21 cellular contexts compared by ENCODE assay signal in genomic region chr4:149120331-149121014, GRCh38.
DNase-seq lines count a peak whose midpoint lies in the region; ATAC-seq and TF ChIP-seq lines count a peak whose summit lies in the region.
"Had no signal": no experiment of that assay in that cellular context is flagged by ENCODE, and none has a peak within 500 bp of the region (broad histone marks: within the 10 kb centered on the region; RNA-seq: fewer than 3 reads in every experiment).

No MANE protein-coding gene starts in this region.

- no peak for TF ChIP-seq POLR2A in breast epithelium (IDR thresholded peaks at IDR 0.05)

- H3K4me3 ChIP-seq in breast epithelium = no peak overlapping the region
- H3K4me3 ChIP-seq in BE2C (ENCODE audit: low read depth, low read length) = no peak overlapping the region
- H3K4me3 ChIP-seq: MG63, pancreas had no signal

- H3K27ac ChIP-seq in breast epithelium = no peak overlapping the region
- H3K27ac ChIP-seq: pancreas had no signal

- no peak for ATAC-seq in activated T-cell treated with anti-CD3 and anti-CD28 coated beads, Interleukin-2, amount 50 U/mL, for 72 hours (replicated peaks in 1 of 2)
- ATAC-seq: left cardiac atrium; natural killer cell treated with Interleukin-12 subunit alpha and Interleukin-12 subunit beta and Interleukin-15 and Interleukin-18, amount 100 ng/mL, for 72 hours; pancreas had no signal

- no peaks in the 10 kb centered on the region for H3K4me1 Mint-ChIP-seq in activated T-cell treated with anti-CD3 and anti-CD28 coated beads, Interleukin-2, amount 50 U/mL, for 72 hours (ENCODE audit: low read depth)
- H3K4me1 Mint-ChIP-seq: activated naive CD8-positive, alpha-beta T cell treated with anti-CD3 and anti-CD28 coated beads, Interleukin-2, amount 10 ng/mL, durations not matched to agents 7 days and 5 days had no signal

- TF ChIP-seq CTCF in breast epithelium (IDR thresholded peaks at IDR 0.05) (no peak), BE2C (IDR thresholded peaks at IDR 0.05; ENCODE audit: low read depth, low read length) (no peak)

- no peaks in the 10 kb centered on the region for H3K9me3 ChIP-seq in breast epithelium
- no peaks in the 10 kb centered on the region for H3K9me3 ChIP-seq in BE2C
- H3K9me3 ChIP-seq: MG63, pancreas had no signal

- no peaks in the 10 kb centered on the region for H3K27me3 Mint-ChIP-seq in activated T-cell treated with anti-CD3 and anti-CD28 coated beads, Interleukin-2, amount 50 U/mL, for 72 hours (ENCODE audit: low read depth)
- H3K27me3 Mint-ChIP-seq: activated naive CD8-positive, alpha-beta T cell treated with anti-CD3 and anti-CD28 coated beads, Interleukin-2, amount 10 ng/mL, durations not matched to agents 7 days and 5 days; dendritic cell treated with granulocyte-macrophage colony-stimulating factor and Interleukin-4, amounts not matched to agents 40 ng/mL and 50 ng/mL, for 4 days; natural killer cell treated with Interleukin-12 subunit alpha and Interleukin-12 subunit beta and Interleukin-15 and Interleukin-18, amount 100 ng/mL, for 72 hours had no signal

- no peaks in the 10 kb centered on the region for H3K9me3 Mint-ChIP-seq in activated T-cell treated with anti-CD3 and anti-CD28 coated beads, Interleukin-2, amount 50 U/mL, for 72 hours
- H3K9me3 Mint-ChIP-seq: activated naive CD8-positive, alpha-beta T cell treated with anti-CD3 and anti-CD28 coated beads, Interleukin-2, amount 10 ng/mL, durations not matched to agents 7 days and 5 days; dendritic cell treated with granulocyte-macrophage colony-stimulating factor and Interleukin-4, amounts not matched to agents 40 ng/mL and 50 ng/mL, for 4 days; T-helper 1 cell treated with Interleukin-12 subunit alpha and Interleukin-12 subunit beta and Interleukin-4 antibody, amounts not matched to agents 30 μg/mL and 1 μg/mL, for 36 hours had no signal

- H3K36me3 Mint-ChIP-seq in activated T-cell treated with anti-CD3 and anti-CD28 coated beads, Interleukin-2, amount 50 U/mL, for 72 hours (ENCODE audit: insufficient read depth in 2 of 2) = no peaks in the 10 kb centered on the region
- H3K36me3 Mint-ChIP-seq: activated naive CD8-positive, alpha-beta T cell treated with anti-CD3 and anti-CD28 coated beads, Interleukin-2, amount 10 ng/mL, durations not matched to agents 7 days and 5 days; natural killer cell treated with Interleukin-12 subunit alpha and Interleukin-12 subunit beta and Interleukin-15 and Interleukin-18, amount 100 ng/mL, for 72 hours had no signal

- H3K36me3 ChIP-seq in breast epithelium (no peaks in the 10 kb centered on the region), BE2C (no peaks in the 10 kb centered on the region)
- H3K36me3 ChIP-seq: MG63, pancreas had no signal

- intact Hi-C loops in breast epithelium (cut with DNase I; ENCODE audit: low total_unique reads) = no loop called here

- H3K27me3 ChIP-seq in breast epithelium (no peaks in the 10 kb centered on the region), BE2C (no peaks in the 10 kb centered on the region)
- H3K27me3 ChIP-seq: MG63, pancreas had no signal

- H3K27ac Mint-ChIP-seq in activated T-cell treated with anti-CD3 and anti-CD28 coated beads, Interleukin-2, amount 50 U/mL, for 72 hours = no peak overlapping the region
- H3K27ac Mint-ChIP-seq: activated naive CD8-positive, alpha-beta T cell treated with anti-CD3 and anti-CD28 coated beads, Interleukin-2, amount 10 ng/mL, durations not matched to agents 7 days and 5 days; dendritic cell treated with granulocyte-macrophage colony-stimulating factor and Interleukin-4, amounts not matched to agents 40 ng/mL and 50 ng/mL, for 4 days; natural killer cell treated with Interleukin-12 subunit alpha and Interleukin-12 subunit beta and Interleukin-15 and Interleukin-18, amount 100 ng/mL, for 72 hours; T-helper 1 cell treated with Interleukin-12 subunit alpha and Interleukin-12 subunit beta and Interleukin-4 antibody, amounts not matched to agents 30 μg/mL and 1 μg/mL, for 36 hours had no signal

- DNase-seq in AG08395 (ENCODE audit: low spot score) (peak; percentile 22), H4 (ENCODE audit: low spot score) (peak; percentile 4), brain pericyte (ENCODE audit: low read depth, low spot score) (peak; percentile 12), glomerular endothelial cell (ENCODE audit: extremely low read depth, low read depth, low spot score) (peak; percentile 63), breast epithelium (ENCODE audit: low spot score in 2 of 2) (no peak), BE2C (no peak), NCI-H1092 treated with DMSO at 0.1 percent for 48 hours (lab: John Stamatoyannopoulos, UW) (no peak)
- no peak for DNase-seq in activated T-cell treated with anti-CD3 and anti-CD28 coated beads, Interleukin-2, amount 50 U/mL, for 72 hours
- DNase-seq: activated CD4-positive, alpha-beta T cell treated with anti-CD3 and anti-CD28 coated beads, Interleukin-2, amount 50 U/mL, for 1 hour; activated CD8-positive, alpha-beta memory T cell treated with anti-CD3 and anti-CD28 coated beads, Interleukin-2, amount 50 U/mL, for 4 hours; activated naive CD8-positive, alpha-beta T cell treated with anti-CD3 and anti-CD28 coated beads, Interleukin-2, amount 10 ng/mL, durations not matched to agents 7 days and 5 days; DMS79; HCEC 1CT; left cardiac atrium; MG63; NCI-H1436; pancreas; stimulated activated naive CD4-positive, alpha-beta T cell had no signal

- H3K4me1 ChIP-seq in breast epithelium (no peaks in the 10 kb centered on the region), BE2C (no peaks in the 10 kb centered on the region)
- H3K4me1 ChIP-seq: pancreas had no signal

- no peak overlapping the region for H3K4me3 Mint-ChIP-seq in activated T-cell treated with anti-CD3 and anti-CD28 coated beads, Interleukin-2, amount 50 U/mL, for 72 hours
- H3K4me3 Mint-ChIP-seq: activated naive CD8-positive, alpha-beta T cell treated with anti-CD3 and anti-CD28 coated beads, Interleukin-2, amount 10 ng/mL, durations not matched to agents 7 days and 5 days; dendritic cell treated with granulocyte-macrophage colony-stimulating factor and Interleukin-4, amounts not matched to agents 40 ng/mL and 50 ng/mL, for 4 days; natural killer cell treated with Interleukin-12 subunit alpha and Interleukin-12 subunit beta and Interleukin-15 and Interleukin-18, amount 100 ng/mL, for 72 hours; T-helper 1 cell treated with Interleukin-12 subunit alpha and Interleukin-12 subunit beta and Interleukin-4 antibody, amounts not matched to agents 30 μg/mL and 1 μg/mL, for 36 hours had no signal

Comparison
In these comparisons a context has a peak if more than half of its experiments do, and no peak if none do; other contexts are left out.
1. DNase-seq: peak in AG08395 (single experiment), H4 (single experiment), brain pericyte (single experiment) and glomerular endothelial cell (single experiment); none in breast epithelium (0 of 2), BE2C (single experiment), activated T-cell treated with anti-CD3 and anti-CD28 coated beads, Interleukin-2, amount 50 U/mL, for 72 hours (0 of 2) and NCI-H1092 treated with DMSO at 0.1 percent for 48 hours (single experiment).